In genomic region chr10:67782556-67782955, GRCh38 we compare ENCODE assay signal across 29 cellular contexts.
"Had no signal": no experiment of that assay in that cellular context is flagged by ENCODE, and none has a peak within 500 bp of the region (broad histone marks: within the 10 kb centered on the region; RNA-seq: fewer than 3 reads in every experiment).

No MANE protein-coding gene starts in this region.

- H3K27ac Mint-ChIP-seq: activated CD4-positive, alpha-beta memory T cell treated with anti-CD3 and anti-CD28 coated beads, Interleukin-2, amount 10 ng/mL, durations not matched to agents 7 days and 5 days; activated T-helper 1 cell treated with anti-CD3 and anti-CD28 coated beads, Interleukin-12 subunit alpha, Interleukin-12 subunit beta, Interleukin-2, Interleukin-4 antibody, amounts not matched to agents 30 ng/mL and 10 ng/mL and 1 ng/mL, durations not matched to agents 14 hours and 24 hours and 36 hours had no signal

- ATAC-seq: activated naive CD4-positive, alpha-beta T cell treated with anti-CD3 and anti-CD28 coated beads, Interleukin-2, amount 50 U/mL, for 72 hours; activated T-cell treated with anti-CD3 and anti-CD28 coated beads, Interleukin-2, amount 50 U/mL, for 4 hours; body of pancreas had no signal

- H3K27me3 Mint-ChIP-seq: activated CD4-positive, alpha-beta memory T cell treated with anti-CD3 and anti-CD28 coated beads, Interleukin-2, amount 10 ng/mL, durations not matched to agents 7 days and 5 days had no signal

- H3K36me3 Mint-ChIP-seq: activated naive CD4-positive, alpha-beta T cell treated with anti-CD3 and anti-CD28 coated beads, Interleukin-2, amount 50 U/mL, for 72 hours had no signal

- H3K27ac ChIP-seq: adrenal gland, body of pancreas, breast epithelium, WERI-Rb-1 had no signal

- H3K4me3 ChIP-seq: adrenal gland, body of pancreas, breast epithelium, MG63 had no signal

- H3K27me3 ChIP-seq: adrenal gland, body of pancreas, breast epithelium, MG63 had no signal

- DNase-seq: activated CD4-positive, alpha-beta memory T cell treated with anti-CD3 and anti-CD28 coated beads, Interleukin-2, amount 10 ng/mL, durations not matched to agents 7 days and 5 days; activated CD4-positive, alpha-beta T cell treated with anti-CD3 and anti-CD28 coated beads for 1 hour; activated CD4-positive, alpha-beta T cell treated with anti-CD3 and anti-CD28 coated beads for 48 hours; activated CD4-positive, CD25-positive, alpha-beta regulatory T cell; activated CD8-positive, alpha-beta memory T cell treated with anti-CD3 and anti-CD28 coated beads, Interleukin-2, amount 50 U/mL, for 4 hours; activated gamma-delta T cell treated with Interleukin-2 at 50 U/mL for 16 hours; activated naive CD4-positive, alpha-beta T cell treated with anti-CD3 and anti-CD28 coated beads for 36 hours; activated T-cell treated with anti-CD3 and anti-CD28 coated beads for 4 hours; activated T-cell treated with anti-CD3 and anti-CD28 coated beads, Interleukin-2, amount 50 U/mL, for 4 hours; adrenal gland; body of pancreas; Kasumi-1; MG63; NCI-H1048; NCI-H1436 treated with DMSO at 0.1 percent for 48 hours; NCI-H1694 treated with DMSO at 0.1 percent for 48 hours; NCI-H2029; NCI-H345; NCI-H524 treated with DMSO at 0.1 percent for 48 hours; NCI-H748 treated with DMSO at 0.1 percent for 48 hours; NK-92 treated with Interleukin-12 subunit alpha and Interleukin-12 subunit beta, amount 100 ng/mL, for 24 hours; Right ventricle myocardium superior; SW 1271; T-helper 1 cell; T1000; WERI-Rb-1 had no signal

- H3K4me1 ChIP-seq: adrenal gland, body of pancreas, breast epithelium had no signal

- H3K36me3 ChIP-seq: adrenal gland, breast epithelium, MG63, WERI-Rb-1 had no signal

- H3K9me3 ChIP-seq: adrenal gland, body of pancreas, breast epithelium had no signal

- H3K4me3 Mint-ChIP-seq: activated CD4-positive, alpha-beta memory T cell treated with anti-CD3 and anti-CD28 coated beads, Interleukin-2, amount 10 ng/mL, durations not matched to agents 7 days and 5 days; activated naive CD4-positive, alpha-beta T cell treated with anti-CD3 and anti-CD28 coated beads for 36 hours; activated T-cell treated with anti-CD3 and anti-CD28 coated beads, Interleukin-2, amount 50 U/mL, for 4 hours had no signal

- H3K9me3 Mint-ChIP-seq: activated CD4-positive, alpha-beta memory T cell treated with anti-CD3 and anti-CD28 coated beads, Interleukin-2, amount 10 ng/mL, durations not matched to agents 7 days and 5 days; activated naive CD4-positive, alpha-beta T cell treated with anti-CD3 and anti-CD28 coated beads for 36 hours; activated naive CD4-positive, alpha-beta T cell treated with anti-CD3 and anti-CD28 coated beads, Interleukin-2, amount 50 U/mL, for 72 hours; activated T-cell treated with anti-CD3 and anti-CD28 coated beads, Interleukin-2, amount 50 U/mL, for 4 hours; activated T-helper 1 cell treated with anti-CD3 and anti-CD28 coated beads, Interleukin-12 subunit alpha, Interleukin-12 subunit beta, Interleukin-2, Interleukin-4 antibody, amounts not matched to agents 30 ng/mL and 10 ng/mL and 1 ng/mL, durations not matched to agents 14 hours and 24 hours and 36 hours had no signal
